27 cellular contexts compared by ENCODE assay signal in the genomic region with DNA sequence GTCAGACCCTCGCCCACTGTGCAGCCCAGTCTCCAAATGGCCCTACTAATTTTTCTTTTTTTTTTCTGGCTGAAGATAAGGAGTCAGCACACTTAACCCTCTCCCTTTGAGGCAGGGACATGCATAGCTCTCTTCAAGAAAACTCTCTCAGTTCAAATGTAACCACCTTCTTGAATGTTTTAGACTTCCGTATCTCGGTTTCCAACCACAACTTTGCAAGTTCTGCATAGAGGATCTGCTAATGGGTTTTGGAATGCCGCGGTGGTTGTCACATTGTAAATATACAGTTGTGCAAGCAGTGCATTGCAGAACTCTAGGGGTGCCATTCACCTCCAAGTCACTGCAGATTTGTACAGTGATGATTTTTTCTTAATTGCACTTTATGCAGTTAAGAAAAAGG. TPM values are rescaled to one million over a fixed set of nuclear protein-coding genes. Genes with fewer than 3 reads are reported as not detected.
DNase-seq lines count a peak whose midpoint lies in the region; ATAC-seq and TF ChIP-seq lines count a peak whose summit lies in the region.
"Had no signal": no experiment of that assay in that cellular context is flagged by ENCODE, and none has a peak within 500 bp of the region (broad histone marks: within the 10 kb centered on the region; RNA-seq: fewer than 3 reads in every experiment).

No MANE protein-coding gene starts in this region.

- TF ChIP-seq CTCF in MM.1S (IDR thresholded peaks at IDR 0.05; ENCODE audit: low read length): peak; percentile 35

- DNase-seq in Daoy (ENCODE audit: low read depth) (peak; percentile 30), MM.1S (peak; percentile 89), NOMO-1 (lab: John Stamatoyannopoulos, UW; ENCODE audit: unreplicated experiment in 2 of 2) (peak; percentile 9 to 57), SKM-1 (lab: John Stamatoyannopoulos, UW; ENCODE audit: unreplicated experiment) (peak; percentile 32), glomerular visceral epithelial cell (ENCODE audit: extremely low spot score) (no peak), HuH-7.5 (ENCODE audit: low spot score) (no peak)
- DNase-seq in naive thymus-derived CD8-positive, alpha-beta T cell: no peak
- no peak for DNase-seq in stimulated activated CD8-positive, alpha-beta memory T cell treated with anti-CD3 and anti-CD28 coated beads, Interleukin-4, amount 100 ng/mL, for 48 hours
- DNase-seq: 8988T; AML-193; C1 segment of cervical spinal cord; Calu3; CD8-positive, alpha-beta T cell; GF-D8; IMR-90; Karpas-422; NCI-H1105 treated with DMSO at 0.1 percent for 48 hours; NCI-H2081; NCI-H2171 treated with DMSO at 0.1 percent for 48 hours; NCI-H446; NCI-H526 treated with DMSO at 0.1 percent for 48 hours; T1000 had no signal

- no peaks in the 10 kb centered on the region for H3K36me3 ChIP-seq in MM.1S (replicated peaks; ENCODE audit: insufficient read depth, low read length)
- H3K36me3 ChIP-seq: SJSA1 had no signal

- H3K27ac ChIP-seq in MM.1S (ENCODE audit: low read length): peak overlapping the region; percentile 22; the same call in 1 of the 2 replicates
- H3K27ac ChIP-seq: SJSA1 had no signal

- H4K20me1 ChIP-seq in MM.1S (ENCODE audit: insufficient read depth, low read length): no peaks in the 10 kb centered on the region

- no peaks in the 10 kb centered on the region for H3K9me2 ChIP-seq in MM.1S (replicated peaks; ENCODE audit: insufficient read depth, low read length)

- H3K4me1 Mint-ChIP-seq in naive thymus-derived CD8-positive, alpha-beta T cell: no peaks in the 10 kb centered on the region

- no peak overlapping the region for H3K4me3 Mint-ChIP-seq in naive thymus-derived CD8-positive, alpha-beta T cell
- H3K4me3 Mint-ChIP-seq: CD8-positive, alpha-beta T cell; GM23338; T-helper 1 cell treated with Interleukin-12 subunit alpha and Interleukin-12 subunit beta and Interleukin-4 antibody, amounts not matched to agents 30 μg/mL and 1 μg/mL, for 36 hours had no signal

- no peak for ATAC-seq in naive thymus-derived CD8-positive, alpha-beta T cell
- ATAC-seq: CD8-positive, alpha-beta T cell; GM23338; HCT116; Right ventricle myocardium inferior had no signal

- peaks cover 0 to 10% (median 0%) of the 10 kb centered on the region in 5 donors for H3K27me3 Mint-ChIP-seq in naive thymus-derived CD8-positive, alpha-beta T cell

- H2AFZ ChIP-seq in MM.1S (ENCODE audit: low read length): no peak overlapping the region
- H2AFZ ChIP-seq: GM23338 had no signal

- H3K27ac Mint-ChIP-seq in naive thymus-derived CD8-positive, alpha-beta T cell: no peak overlapping the region
- H3K27ac Mint-ChIP-seq: CD8-positive, alpha-beta T cell; GM23338; T-helper 1 cell treated with Interleukin-12 subunit alpha and Interleukin-12 subunit beta and Interleukin-4 antibody, amounts not matched to agents 30 μg/mL and 1 μg/mL, for 36 hours had no signal

- no peak overlapping the region for H3K9ac ChIP-seq in MM.1S (ENCODE audit: low read length)

- H3K79me2 ChIP-seq in MM.1S (ENCODE audit: low read length): no peaks in the 10 kb centered on the region

- H3K4me3 ChIP-seq in MM.1S (ENCODE audit: low read length): no peak overlapping the region
- H3K4me3 ChIP-seq: GM23338, SJSA1 had no signal

- H3K36me3 Mint-ChIP-seq in naive thymus-derived CD8-positive, alpha-beta T cell: peaks cover 0 to 4% (median 0%) of the 10 kb centered on the region in 3 donors
- H3K36me3 Mint-ChIP-seq: CD8-positive, alpha-beta T cell had no signal

- peaks cover 16% of the 10 kb centered on the region for H3K4me1 ChIP-seq in MM.1S (ENCODE audit: low read length)
- H3K4me1 ChIP-seq: SJSA1 had no signal

- peaks cover 5% of the 10 kb centered on the region; the same call in 1 of the 2 replicates for H3K27me3 ChIP-seq in MM.1S (replicated peaks; ENCODE audit: insufficient read depth, low read length)
- H3K27me3 ChIP-seq: SJSA1 had no signal

- peaks cover 16% of the 10 kb centered on the region for H3F3A ChIP-seq in MM.1S (ENCODE audit: insufficient read depth, low read length)

- peak overlapping the region; percentile 51 for H3K4me2 ChIP-seq in MM.1S (ENCODE audit: low read depth, low read length)
- H3K4me2 ChIP-seq: GM23338 had no signal

- POLR2A ChIA-PET in naive thymus-derived CD8-positive, alpha-beta T cell (lab: Charles Lee): no interaction called here

- H3K9me3 ChIP-seq in MM.1S (replicated peaks; ENCODE audit: insufficient read depth, low read length): no peaks in the 10 kb centered on the region
- H3K9me3 ChIP-seq: SJSA1 had no signal

- peaks cover 0 to 9% (median 2%) of the 10 kb centered on the region in 9 donors for H3K9me3 Mint-ChIP-seq in naive thymus-derived CD8-positive, alpha-beta T cell
- H3K9me3 Mint-ChIP-seq: CD8-positive, alpha-beta T cell; T-helper 1 cell treated with Interleukin-12 subunit alpha and Interleukin-12 subunit beta and Interleukin-4 antibody, amounts not matched to agents 30 μg/mL and 1 μg/mL, for 36 hours had no signal

RNA-seq across cellular contexts. Expression of gene SLC35B3, which starts 59.4 kb away (rescaled TPM):
- 10.2 and 12.2 TPM in 2 replicates for total RNA-seq in Daoy (2014; rRNA removed; shearing (Covaris generic))
- total RNA-seq in naive thymus-derived CD8-positive, alpha-beta T cell: 10 to 100 TPM; 16.1 to 18.3 TPM
- polyA plus RNA-seq in naive thymus-derived CD8-positive, alpha-beta T cell: 10 to 100 TPM; 10.2 to 15.9 (median 10.9) TPM

Comparison
In these comparisons a context has a peak if more than half of its experiments do, and no peak if none do; other contexts are left out.
1. DNase-seq: peak in Daoy (single experiment), MM.1S (single experiment), NOMO-1 (2 of 2) and SKM-1 (single experiment); none in glomerular visceral epithelial cell (single experiment), naive thymus-derived CD8-positive, alpha-beta T cell (0 of 10), stimulated activated CD8-positive, alpha-beta memory T cell treated with anti-CD3 and anti-CD28 coated beads, Interleukin-4, amount 100 ng/mL, for 48 hours (single experiment) and HuH-7.5 (single experiment).